1 cellular context compared by ENCODE assay signal in genomic region chr19:2050991-2051770, GRCh38.
A peak's percentile ranks its signal among the peaks of the same experiment; 100 is the strongest.
TF ChIP-seq lines count a peak whose summit lies in the region.

TSS of gene MKNK2 (minus strand) at chr19:2051244. CDS start at chr19:2050851, 393 bp downstream.

TF ChIP-seq in K562, 482 proteins besides CTCF, POLR2A, EP300 and RAD21 (continued from another document and continues in another):
- TF ChIP-seq CREB3 (tag; conservative IDR thresholded peaks at IDR 0.05; ENCODE audit: low read depth) (0 out of 2 replicates have a peak, but pooled peaks have one; percentile 53), ZNF780A (CRISPR knock-in tag; IDR thresholded peaks at IDR 0.05) (no peak), ATF3 (IDR thresholded peaks at IDR 0.05) (no peak), ATF3 (CRISPR knock-in tag; conservative IDR thresholded peaks at IDR 0.05) (0 out of 2 replicates have a peak, but pooled peaks have one; percentile 27), CREB5 (CRISPR knock-in tag; IDR thresholded peaks at IDR 0.05) (no peak), SETDB1 (IDR thresholded peaks at IDR 0.05; ENCODE audit: low read length) (no peak), RBM14 (IDR thresholded peaks at IDR 0.05; ENCODE audit: borderline replicate concordance, insufficient read depth, low read depth, low read length) (no peak), BCOR (IDR thresholded peaks at IDR 0.05) (peak; percentile 100), SREBF2 (CRISPR knock-in tag; IDR thresholded peaks at IDR 0.05) (no peak), ZNF696 (CRISPR knock-in tag; conservative IDR thresholded peaks at IDR 0.05) (no peak), RBM17 (IDR thresholded peaks at IDR 0.05; ENCODE audit: borderline replicate concordance, low read depth, low read length) (no peak), SAFB2 (IDR thresholded peaks at IDR 0.05; ENCODE audit: borderline replicate concordance, low read depth, low read length, severe bottlenecking) (no peak), DACH1 (IDR thresholded peaks at IDR 0.05; ENCODE audit: partially characterized antibody) (no peak), FOXP4 (CRISPR knock-in tag; IDR thresholded peaks at IDR 0.05; ENCODE audit: borderline replicate concordance) (peak; percentile 49; the same call in 1 of the 2 replicates), NFRKB (IDR thresholded peaks at IDR 0.05; ENCODE audit: low read depth) (no peak; the same call in 1 of the 2 replicates), PHTF2 (CRISPR knock-in tag; IDR thresholded peaks at IDR 0.05) (0 out of 2 replicates have a peak, but pooled peaks have one; percentile 17), RBM34 (IDR thresholded peaks at IDR 0.05; ENCODE audit: borderline replicate concordance, insufficient read depth, low read length) (no peak), EZH2 (IDR thresholded peaks at IDR 0.05; ENCODE audit: borderline replicate concordance, low read depth, low read length) (no peak), ZNF280B (CRISPR knock-in tag; IDR thresholded peaks at IDR 0.05) (no peak), ZFP1 (CRISPR knock-in tag; IDR thresholded peaks at IDR 0.05) (no peak), PML (IDR thresholded peaks at IDR 0.05; ENCODE audit: low read length) (peak; percentile 63; the same call in 1 of the 2 replicates), SFPQ (IDR thresholded peaks at IDR 0.05; ENCODE audit: low read depth, low read length) (no peak), NFATC3 (IDR thresholded peaks at IDR 0.05) (no peak), ZNF316 (IDR thresholded peaks at IDR 0.05) (no peak), MAZ (CRISPR knock-in tag; conservative IDR thresholded peaks at IDR 0.05 in 1 of 2, IDR thresholded peaks at IDR 0.05 in 1 of 2) (peak; percentile 90 to 93), NEUROD1 (IDR thresholded peaks at IDR 0.05; ENCODE audit: borderline replicate concordance, low read depth, low read length, partially characterized antibody) (peak; percentile 28), NR1H2 (CRISPR knock-in tag; IDR thresholded peaks at IDR 0.05) (peak; percentile 49; the same call in 1 of the 2 replicates), PHF21A (IDR thresholded peaks at IDR 0.05; ENCODE audit: borderline replicate concordance, low read depth) (0 out of 2 replicates have a peak, but pooled peaks have one; percentile 15), ZC3H11A (IDR thresholded peaks at IDR 0.05; ENCODE audit: low read depth, low read length) (no peak), MTA2 (IDR thresholded peaks at IDR 0.05; ENCODE audit: low read depth) (no peak), ZNF668 (CRISPR knock-in tag; IDR thresholded peaks at IDR 0.05) (peak; percentile 14; the same call in 1 of the 2 replicates), HDAC3 (IDR thresholded peaks at IDR 0.05; ENCODE audit: borderline replicate concordance, partially characterized antibody) (no peak), TAL1 (IDR thresholded peaks at IDR 0.05) (no peak), THRAP3 (IDR thresholded peaks at IDR 0.05; ENCODE audit: borderline replicate concordance) (no peak), KAT2B (IDR thresholded peaks at IDR 0.05; ENCODE audit: low read depth, low read length) (peak; percentile 42), HES1 (IDR thresholded peaks at IDR 0.05; ENCODE audit: low read depth) (no peak), HDGF (IDR thresholded peaks at IDR 0.05) (no peak), ZNF3 (CRISPR knock-in tag; IDR thresholded peaks at IDR 0.05) (no peak), ZNF232 (CRISPR knock-in tag; IDR thresholded peaks at IDR 0.05) (no peak), PRMT5 (CRISPR knock-in tag; IDR thresholded peaks at IDR 0.05) (no peak), TCF7 (IDR thresholded peaks at IDR 0.05; ENCODE audit: borderline replicate concordance) (peak; percentile 11; the same call in 1 of the 2 replicates), STAT5A (IDR thresholded peaks at IDR 0.05; ENCODE audit: borderline replicate concordance, low read length) (no peak), TOE1 (IDR thresholded peaks at IDR 0.05; ENCODE audit: borderline replicate concordance) (peak; percentile 32; the same call in 1 of the 2 replicates), TOE1 (CRISPR knock-in tag; IDR thresholded peaks at IDR 0.05; ENCODE audit: borderline replicate concordance, low read depth) (0 out of 2 replicates have a peak, but pooled peaks have one; percentile 71), TCF7L2 (IDR thresholded peaks at IDR 0.05; ENCODE audit: low read depth, low read length) (no peak), SPI1 (IDR thresholded peaks at IDR 0.05; ENCODE audit: borderline replicate concordance, low read depth, low read length) (0 out of 2 replicates have a peak, but pooled peaks have one; percentile 2), TEAD2 (tag; IDR thresholded peaks at IDR 0.05) (no peak), ZNF133 (CRISPR knock-in tag; IDR thresholded peaks at IDR 0.05) (no peak), ZNF75A (CRISPR knock-in tag; IDR thresholded peaks at IDR 0.05) (no peak), SRSF9 (IDR thresholded peaks at IDR 0.05; ENCODE audit: borderline replicate concordance, low read depth, low read length) (no peak), RBM39 (optimal IDR thresholded peaks at IDR 0.05; ENCODE audit: low read depth, low read length) (no peak), ZNF311 (CRISPR knock-in tag; IDR thresholded peaks at IDR 0.05) (no peak), ZBTB17 (CRISPR knock-in tag; IDR thresholded peaks at IDR 0.05) (peak; percentile 49; the same call in 1 of the 2 replicates), TFE3 (CRISPR knock-in tag; IDR thresholded peaks at IDR 0.05) (no peak), KDM5B (IDR thresholded peaks at IDR 0.05; ENCODE audit: insufficient replicate concordance, low read depth, low read length) (peak; percentile 98), ZNF717 (CRISPR knock-in tag; IDR thresholded peaks at IDR 0.05) (no peak), ZC3H4 (CRISPR knock-in tag; IDR thresholded peaks at IDR 0.05; ENCODE audit: borderline replicate concordance) (no peak), ZBTB5 (IDR thresholded peaks at IDR 0.05) (no peak), GTF2B (IDR thresholded peaks at IDR 0.05; ENCODE audit: extremely low read depth, insufficient read length) (peak; percentile 89), SIRT6 (IDR thresholded peaks at IDR 0.05; ENCODE audit: low read depth, low read length) (no peak)
